In the genomic region with DNA sequence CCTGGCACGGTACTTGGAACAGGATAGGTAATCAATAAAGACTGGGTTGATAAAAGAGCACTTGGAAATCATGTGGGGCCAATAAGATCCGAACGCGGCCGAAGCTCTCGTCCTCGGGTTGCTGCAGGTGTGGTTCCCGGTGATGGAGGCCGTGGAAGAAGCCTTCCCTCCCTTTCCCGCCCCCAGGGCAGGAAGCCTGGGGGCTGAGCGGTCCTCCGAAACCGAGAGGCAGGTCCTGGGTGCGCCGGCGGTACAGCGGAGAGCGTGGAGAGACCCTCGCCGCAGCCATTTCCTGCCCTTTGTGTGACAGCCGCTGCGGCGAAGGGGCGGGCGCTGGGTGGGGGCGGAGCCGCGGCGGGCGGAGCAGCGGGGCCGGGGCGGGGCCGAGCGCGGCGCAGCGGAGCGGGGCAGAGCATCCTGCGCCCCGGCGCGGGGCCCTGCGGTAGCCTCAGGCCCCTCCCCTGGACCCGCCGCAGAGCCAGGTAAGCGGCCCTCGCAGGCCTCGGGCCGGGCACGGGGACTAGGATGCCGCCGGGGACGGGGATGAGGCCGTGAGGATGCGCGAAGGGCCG, we compare ENCODE assay signal across 8 cellular contexts. TPM values are rescaled to one million over a fixed set of nuclear protein-coding genes. Genes with fewer than 3 reads are reported as not detected.
DNase-seq lines count a peak whose midpoint lies in the region; ATAC-seq and TF ChIP-seq lines count a peak whose summit lies in the region.

A gene (plus strand): TSS at position 410 of the 572 bp plus-strand sequence. CDS start 19,239 bp downstream, outside the sequence.

- no peak for TF ChIP-seq CTCF in RWPE2 (IDR thresholded peaks at IDR 0.05; ENCODE audit: poor library complexity, severe bottlenecking)
- TF ChIP-seq CTCF in omental fat pad (IDR thresholded peaks at IDR 0.05): no peak
- no peak for TF ChIP-seq CTCF in thoracic aorta (IDR thresholded peaks at IDR 0.05)

- H3K27ac ChIP-seq in RWPE2 (ENCODE audit: poor library complexity, severe bottlenecking) (no peak within 1 kb of the TSS), thoracic aorta (no peak within 1 kb of the TSS)

- peaks cover 40% of the 10 kb centered on the region for H3K27me3 ChIP-seq in RWPE2 (ENCODE audit: insufficient read depth, poor library complexity, severe bottlenecking)
- H3K27me3 ChIP-seq in thoracic aorta (replicated peaks; ENCODE audit: insufficient read depth): no peaks in the 10 kb centered on the region

- H3K9me3 ChIP-seq in RWPE2 (ENCODE audit: severe bottlenecking) (no peaks in the 10 kb centered on the region), thoracic aorta (no peaks in the 10 kb centered on the region)

- H3K4me1 ChIP-seq in RWPE2 (ENCODE audit: insufficient read depth, poor library complexity, severe bottlenecking): no peaks in the 10 kb centered on the region
- H3K4me1 ChIP-seq in thoracic aorta (ENCODE audit: control insufficient read depth in 1 of 2, low read depth in 2 of 2): peaks cover 0 to 21% of the 10 kb centered on the region in 2 donors

- ATAC-seq in GM21381 (IDR thresholded peaks at IDR 0.05; ENCODE audit: unreplicated experiment): peak; percentile 79
- ATAC-seq in RWPE2 (ENCODE audit: low read depth): peak; percentile 93
- peak; percentile 90 for ATAC-seq in omental fat pad (ENCODE audit: low FRiP score)
- ATAC-seq in thoracic aorta (ENCODE audit: insufficient number of reproducible peaks, low FRiP score, low read depth): peak; percentile 78

- DNase-seq in DMS53 treated with DMSO at 0.1 percent for 48 hours (lab: John Stamatoyannopoulos, UW; ENCODE audit: unreplicated experiment) (peak; percentile 42), HT1080 (ENCODE audit: low read depth) (peak; percentile 26), RWPE2 (ENCODE audit: low spot score) (no peak), germinal center (ENCODE audit: low spot score) (peak; percentile 93), omental fat pad (ENCODE audit: low spot score) (no peak), thoracic aorta (ENCODE audit: low spot score) (no peak)
- DNase-seq in activated effector memory CD4-positive, alpha-beta T cell treated with anti-CD3 and anti-CD28 coated beads, Interleukin-2, amount 50 U/mL, for 16 hours: peak; percentile 94

- peak within 1 kb of the TSS; percentile 42 for H3K4me3 ChIP-seq in RWPE2 (ENCODE audit: severe bottlenecking)
- H3K4me3 ChIP-seq in thoracic aorta: peak within 1 kb of the TSS; percentile 70

- H3K36me3 ChIP-seq in RWPE2 (ENCODE audit: low read depth): no peaks in the 10 kb centered on the region
- no peaks in the 10 kb centered on the region for H3K36me3 ChIP-seq in thoracic aorta

RNA-seq across cellular contexts. Expression of the gene that starts here (rescaled TPM):
- total RNA-seq in HT1080 (2014; rRNA removed; shearing (Covaris generic)): 57.2 and 57.6 TPM in 2 replicates
- 65.7 and 68.8 TPM in 2 replicates for polyA plus RNA-seq in HT1080 (2015; cell fraction: cytosol; rRNA removed)
- polyA plus RNA-seq in HT1080 (2015; cell fraction: nucleus; rRNA removed): 73.6 and 76.6 TPM in 2 replicates
- total RNA-seq in omental fat pad (10 to 100 TPM; 12.7 to 25.5 (median 15.8) TPM), thoracic aorta (100 to 1,000 TPM in 1 of 2 donors, 10 to 100 TPM in 1; 60.0 to 192 TPM)

Comparison
In these comparisons a context has a peak if more than half of its experiments do, and no peak if none do; other contexts are left out.
1. DNase-seq: peak in DMS53 treated with DMSO at 0.1 percent for 48 hours (single experiment), HT1080 (single experiment), activated effector memory CD4-positive, alpha-beta T cell treated with anti-CD3 and anti-CD28 coated beads, Interleukin-2, amount 50 U/mL, for 16 hours (single experiment) and germinal center (single experiment); none in RWPE2 (single experiment), omental fat pad (single experiment) and thoracic aorta (single experiment).
2. Peak in every context shown above with its lines, with median percentiles within 50 percentile points of each other: ATAC-seq.